8 cellular contexts compared by ENCODE assay signal in the genomic region with DNA sequence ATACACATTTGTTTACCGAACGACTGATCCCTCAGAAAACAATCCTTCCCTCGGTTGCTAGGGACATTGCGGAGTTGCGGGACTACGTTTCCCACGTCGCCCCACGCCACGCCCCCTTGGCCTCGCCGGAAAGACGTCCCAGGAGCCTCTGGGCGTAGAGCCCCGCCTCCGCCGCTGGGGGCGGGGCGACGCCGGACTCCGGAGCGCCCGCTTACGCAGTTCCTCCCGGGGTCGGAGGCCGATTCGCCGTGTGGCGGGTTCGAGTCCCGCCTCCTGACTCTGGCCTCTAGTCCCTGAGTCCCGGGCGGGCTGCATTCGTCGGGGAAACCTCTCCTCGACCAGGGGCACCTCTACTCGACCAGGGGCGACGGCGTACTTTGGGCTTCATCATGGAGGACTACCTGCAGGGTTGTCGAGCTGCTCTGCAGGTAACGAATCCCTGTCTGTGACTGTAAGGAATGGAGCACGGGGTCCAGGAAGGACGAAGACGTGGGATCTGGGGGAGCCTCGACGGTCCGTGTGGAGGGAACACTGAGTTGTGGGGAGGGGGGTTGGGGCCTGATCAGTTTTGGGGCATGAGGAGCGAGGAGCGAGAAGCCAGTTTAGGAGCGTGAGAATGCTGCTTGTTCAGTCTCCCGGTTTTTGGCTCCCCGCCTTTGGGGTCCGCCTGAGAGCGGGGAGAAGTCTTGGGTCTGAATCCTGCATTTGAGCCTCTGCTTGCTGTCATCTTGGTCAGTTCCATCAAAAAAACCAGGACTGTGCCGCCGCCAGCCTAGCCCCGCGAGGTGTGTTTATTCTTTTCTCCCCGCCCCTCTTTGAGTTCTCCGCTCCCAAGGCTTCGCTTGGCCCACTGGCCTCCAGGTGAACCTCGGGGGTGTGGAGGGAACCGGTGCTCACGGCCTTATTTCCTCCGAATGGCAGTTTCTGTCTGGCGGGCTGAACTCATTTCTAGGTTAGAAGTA. TPM values are rescaled to one million over a fixed set of nuclear protein-coding genes. Genes with fewer than 3 reads are reported as not detected.
DNase-seq lines count a peak whose midpoint lies in the region; ATAC-seq and TF ChIP-seq lines count a peak whose summit lies in the region.

A gene with protein sequence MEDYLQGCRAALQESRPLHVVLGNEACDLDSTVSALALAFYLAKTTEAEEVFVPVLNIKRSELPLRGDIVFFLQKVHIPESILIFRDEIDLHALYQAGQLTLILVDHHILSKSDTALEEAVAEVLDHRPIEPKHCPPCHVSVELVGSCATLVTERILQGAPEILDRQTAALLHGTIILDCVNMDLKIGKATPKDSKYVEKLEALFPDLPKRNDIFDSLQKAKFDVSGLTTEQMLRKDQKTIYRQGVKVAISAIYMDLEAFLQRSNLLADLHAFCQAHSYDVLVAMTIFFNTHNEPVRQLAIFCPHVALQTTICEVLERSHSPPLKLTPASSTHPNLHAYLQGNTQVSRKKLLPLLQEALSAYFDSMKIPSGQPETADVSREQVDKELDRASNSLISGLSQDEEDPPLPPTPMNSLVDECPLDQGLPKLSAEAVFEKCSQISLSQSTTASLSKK (plus strand): TSS at position 206 of the 962 bp plus-strand sequence. CDS start 184 bp downstream, at position 390.

- H3K4me3 Mint-ChIP-seq in activated B cell treated with CpG ODN at 0.5 μM for 24 hours, result peak within 1 kb of the TSS; percentile 98

- H3K27ac ChIP-seq in smooth muscle cell (ENCODE audit: low read depth), result peak within 1 kb of the TSS; percentile 97

- H3K27me3 Mint-ChIP-seq in activated B cell treated with CpG ODN at 0.5 μM for 24 hours, result no peaks in the 10 kb centered on the region

- peaks cover 17% of the 10 kb centered on the region for H3K4me1 ChIP-seq in smooth muscle cell (ENCODE audit: low read depth)

- H3K4me1 Mint-ChIP-seq in activated B cell treated with CpG ODN at 0.5 μM for 24 hours, result peaks cover 67% of the 10 kb centered on the region

- TF ChIP-seq CTCF in activated B cell treated with CpG ODN at 0.5 μM for 24 hours (IDR thresholded peaks at IDR 0.05), result no peak
- TF ChIP-seq CTCF in cardiac fibroblast (IDR thresholded peaks at IDR 0.05; ENCODE audit: low read depth, low read length), result no peak
- no peak for TF ChIP-seq CTCF in smooth muscle cell (IDR thresholded peaks at IDR 0.05; ENCODE audit: borderline replicate concordance, insufficient read depth, poor library complexity, severe bottlenecking)

- peaks cover 7% of the 10 kb centered on the region for H3F3A ChIP-seq in smooth muscle cell (ENCODE audit: low read depth)

- DNase-seq in A172 (ENCODE audit: low spot score), result peak; percentile 95
- peak; percentile 99 for DNase-seq in NCI-H345 treated with DMSO at 0.1 percent for 48 hours (lab: John Stamatoyannopoulos, UW; ENCODE audit: unreplicated experiment)
- peak; percentile 91 for DNase-seq in activated B cell treated with CpG ODN at 0.5 μM for 24 hours
- peak; percentile 98 to 99 for DNase-seq in cardiac fibroblast (ENCODE audit: low read depth in 2 of 2)
- peak; percentile 99 for DNase-seq in iPS-NIHi7 (ENCODE audit: extremely low spot score)
- DNase-seq in smooth muscle cell (lab: John Stamatoyannopoulos, UW; ENCODE audit: unreplicated experiment), result peak; percentile 86

- no peaks in the 10 kb centered on the region for H3K27me3 ChIP-seq in smooth muscle cell (ENCODE audit: low read depth)

- H3K36me3 ChIP-seq in smooth muscle cell (ENCODE audit: low read depth), result no peaks in the 10 kb centered on the region

- peak within 1 kb of the TSS; percentile 99 for H2AFZ ChIP-seq in smooth muscle cell (ENCODE audit: low read depth)

- no peaks in the 10 kb centered on the region for H3K9me3 Mint-ChIP-seq in activated B cell treated with CpG ODN at 0.5 μM for 24 hours

- peak within 1 kb of the TSS; percentile 89 for H3K4me2 ChIP-seq in smooth muscle cell

- intact Hi-C loops in activated B cell treated with CpG ODN at 0.5 μM for 24 hours (cut with micrococcal nuclease), result loop anchor here (1.0 to 10.0 kb wide), 11 partner anchors 29 to 604 kb away; a partner anchor contains a TSS

- H3K9ac ChIP-seq in smooth muscle cell (ENCODE audit: low read depth), result peak within 1 kb of the TSS; percentile 92

- H4K20me1 ChIP-seq in smooth muscle cell (ENCODE audit: low read depth), result no peaks in the 10 kb centered on the region

- H3K36me3 Mint-ChIP-seq in activated B cell treated with CpG ODN at 0.5 μM for 24 hours (ENCODE audit: low read depth), result peaks cover 16% of the 10 kb centered on the region

- H3K79me2 ChIP-seq in smooth muscle cell (ENCODE audit: low read depth), result peaks cover 12% of the 10 kb centered on the region

- CTCF ChIA-PET in activated B cell treated with CpG ODN at 0.5 μM for 24 hours (lab: Charles Lee), result no interaction called here

- ATAC-seq in GM18867 (IDR thresholded peaks at IDR 0.05; ENCODE audit: unreplicated experiment) (peak; percentile 81), HG03196 (IDR thresholded peaks at IDR 0.05; ENCODE audit: unreplicated experiment) (peak; percentile 74), activated B cell treated with CpG ODN at 0.5 μM for 24 hours (ENCODE audit: low read depth) (peak; percentile 94)

- H3K9me3 ChIP-seq in smooth muscle cell (replicated peaks; ENCODE audit: low read depth), result no peaks in the 10 kb centered on the region

- 1% methylated on average over 69 of the region's 69 CpGs for WGBS in smooth muscle cell (ENCODE audit: low lambda C conversion rate)

- POLR2A ChIA-PET in activated B cell treated with CpG ODN at 0.5 μM for 24 hours (lab: Charles Lee), result interaction anchor here (0.6 kb wide), 1 partner anchor 333 kb away, joined by 4 read pairs; no protein-coding TSS in a partner anchor

- H3K27ac Mint-ChIP-seq in activated B cell treated with CpG ODN at 0.5 μM for 24 hours, result peak within 1 kb of the TSS; percentile 93

- peak within 1 kb of the TSS; percentile 81 to 99 for H3K4me3 ChIP-seq in cardiac fibroblast (replicated peaks in 1 of 2; ENCODE audit: low read depth in 2 of 2, low read length in 2 of 2)
- H3K4me3 ChIP-seq in smooth muscle cell, result peak within 1 kb of the TSS; percentile 81

RNA-seq across cellular contexts. Expression of the gene that starts here (rescaled TPM):
- total RNA-seq in A172 (2014; rRNA removed; shearing (Covaris generic)), result 18.8 and 19.0 TPM in 2 replicates
- 12.9 and 14.2 TPM in 2 replicates for total RNA-seq in activated B cell treated with CpG ODN at 0.5 μM for 24 hours
- 15.2 and 16.8 TPM in 2 replicates for total RNA-seq in smooth muscle cell
- polyA plus RNA-seq in smooth muscle cell, result 10.1 and 19.5 TPM in 2 replicates

Comparison
In these comparisons a context has a peak if more than half of its experiments do, and no peak if none do; other contexts are left out.
1. Peak in every context shown above with its lines: DNase-seq, ATAC-seq, H3K4me3 ChIP-seq and H3K27ac ChIP-seq.